In genomic region chr11:126303623-126304456, GRCh38 we compare ENCODE assay signal across 8 cellular contexts. TPM values are rescaled to one million over a fixed set of nuclear protein-coding genes. Genes with fewer than 3 reads are reported as not detected.
DNase-seq lines count a peak whose midpoint lies in the region; ATAC-seq and TF ChIP-seq lines count a peak whose summit lies in the region.

A gene with protein sequence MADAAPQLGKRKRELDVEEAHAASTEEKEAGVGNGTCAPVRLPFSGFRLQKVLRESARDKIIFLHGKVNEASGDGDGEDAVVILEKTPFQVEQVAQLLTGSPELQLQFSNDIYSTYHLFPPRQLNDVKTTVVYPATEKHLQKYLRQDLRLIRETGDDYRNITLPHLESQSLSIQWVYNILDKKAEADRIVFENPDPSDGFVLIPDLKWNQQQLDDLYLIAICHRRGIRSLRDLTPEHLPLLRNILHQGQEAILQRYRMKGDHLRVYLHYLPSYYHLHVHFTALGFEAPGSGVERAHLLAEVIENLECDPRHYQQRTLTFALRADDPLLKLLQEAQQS (plus strand): TSS chr11:126304060. CDS start chr11:126304081, 21 bp downstream.

- H3K9me3 ChIP-seq in mesenchymal stem cell (ENCODE audit: control insufficient read depth, low read length): no peaks in the 10 kb centered on the region

- peak within 1 kb of the TSS; percentile 82 to 97 for H3K4ac ChIP-seq in mesenchymal stem cell (ENCODE audit: low read depth in 1 of 2, low read length in 2 of 2)

- H3K14ac ChIP-seq in mesenchymal stem cell (ENCODE audit: low read length in 2 of 2): peak within 1 kb of the TSS in 1 of 2 experiments; percentile 45

- H3K9ac ChIP-seq in mesenchymal stem cell (ENCODE audit: low read length): peak within 1 kb of the TSS; percentile 94

- no peaks in the 10 kb centered on the region for H3K27me3 ChIP-seq in mesenchymal stem cell (ENCODE audit: control insufficient read depth in 1 of 2, insufficient read depth in 1 of 2, low read length in 2 of 2)

- peak; percentile 97 for ATAC-seq in effector memory CD8-positive, alpha-beta T cell (replicated peaks)

- H3K4me1 ChIP-seq in mesenchymal stem cell (ENCODE audit: control insufficient read depth, insufficient read depth, low read depth, low read length): peaks cover 4% of the 10 kb centered on the region

- peak within 1 kb of the TSS in 1 of 2 experiments; percentile 39 for H2BK12ac ChIP-seq in mesenchymal stem cell (ENCODE audit: low read length in 2 of 2)

- H3K23ac ChIP-seq in mesenchymal stem cell (ENCODE audit: low read length in 2 of 2): no peak within 1 kb of the TSS

- peak within 1 kb of the TSS; percentile 88 to 94 for H3K18ac ChIP-seq in mesenchymal stem cell (ENCODE audit: low read depth in 1 of 2, low read length in 2 of 2)

- peaks cover 3 to 4% of the 10 kb centered on the region in 2 experiments for H3K36me3 ChIP-seq in mesenchymal stem cell (ENCODE audit: control insufficient read depth in 1 of 2, insufficient read depth in 2 of 2, low read depth in 1 of 2, low read length in 2 of 2)

- H3K79me1 ChIP-seq in mesenchymal stem cell (replicated peaks; ENCODE audit: low read length, poor library complexity, severe bottlenecking): peaks cover 17% of the 10 kb centered on the region

- H2BK5ac ChIP-seq in mesenchymal stem cell (ENCODE audit: low read depth, low read length, poor library complexity, severe bottlenecking): peak within 1 kb of the TSS; percentile 48

- no peaks in the 10 kb centered on the region for H3K27me3 Mint-ChIP-seq in effector memory CD8-positive, alpha-beta T cell

- H3K36me3 Mint-ChIP-seq in effector memory CD8-positive, alpha-beta T cell (ENCODE audit: insufficient read depth): peaks cover 24% of the 10 kb centered on the region

- no peaks in the 10 kb centered on the region for H3K9me3 Mint-ChIP-seq in effector memory CD8-positive, alpha-beta T cell

- H3K4me3 ChIP-seq in mesenchymal stem cell (ENCODE audit: insufficient read depth in 1 of 2, low read depth in 1 of 2, low read length in 2 of 2): peak within 1 kb of the TSS; percentile 69 to 91

- H3K4me2 ChIP-seq in mesenchymal stem cell (ENCODE audit: low read length, poor library complexity, severe bottlenecking): peak within 1 kb of the TSS; percentile 78

- peak within 1 kb of the TSS; percentile 93 for H4K91ac ChIP-seq in mesenchymal stem cell (ENCODE audit: low read length)

- H2BK15ac ChIP-seq in mesenchymal stem cell (ENCODE audit: low read depth, poor library complexity, severe bottlenecking): peak within 1 kb of the TSS; percentile 90

- peak within 1 kb of the TSS; percentile 59 for H2AFZ ChIP-seq in mesenchymal stem cell (ENCODE audit: low read depth, low read length)

- H2AK5ac ChIP-seq in mesenchymal stem cell (ENCODE audit: low read length, severe bottlenecking): peak within 1 kb of the TSS; percentile 87

- peak within 1 kb of the TSS; percentile 94 to 97 for H3K27ac Mint-ChIP-seq in effector memory CD8-positive, alpha-beta T cell

- no peak for TF ChIP-seq CTCF in GM20000 (IDR thresholded peaks at IDR 0.05; ENCODE audit: extremely low read depth, missing control alignments)

- H3K27ac ChIP-seq in mesenchymal stem cell (ENCODE audit: low read length, poor library complexity, severe bottlenecking): peak within 1 kb of the TSS; percentile 65

- peak within 1 kb of the TSS; percentile 80 for H2BK120ac ChIP-seq in mesenchymal stem cell (ENCODE audit: low read depth, low read length)

- peaks cover 18 to 32% of the 10 kb centered on the region in 2 donors for H3K4me1 Mint-ChIP-seq in effector memory CD8-positive, alpha-beta T cell (ENCODE audit: low read depth in 2 of 2)

- 3% methylated on average over 56 of the region's 61 CpGs for WGBS in mesenchymal stem cell

- peak within 1 kb of the TSS; percentile 99 for H4K8ac ChIP-seq in mesenchymal stem cell (ENCODE audit: low read length)

- H3K4me3 Mint-ChIP-seq in effector memory CD8-positive, alpha-beta T cell: peak within 1 kb of the TSS; percentile 96 to 97

- DNase-seq in COLO829 (ENCODE audit: low spot score): peak; percentile 92
- peak; percentile 90 for DNase-seq in GM20000 (ENCODE audit: low spot score)
- peak; percentile 96 for DNase-seq in HT-29 (ENCODE audit: low spot score)
- DNase-seq in NOMO-1 treated with DMSO at 0.1 percent for 48 hours (lab: John Stamatoyannopoulos, UW; ENCODE audit: unreplicated experiment): peak; percentile 82
- DNase-seq in activated CD8-positive, alpha-beta memory T cell treated with anti-CD3 and anti-CD28 coated beads for 4 hours (ENCODE audit: low read depth in 2 of 2): peak; percentile 65 to 71
- DNase-seq in effector memory CD8-positive, alpha-beta T cell: peak; percentile 81 to 88 (median 86)
- DNase-seq in mesenchymal stem cell: peak; percentile 91
- DNase-seq in stimulated activated CD8-positive, alpha-beta memory T cell treated with anti-CD3 and anti-CD28 coated beads, Interleukin-12 subunit alpha, Interleukin-12 subunit beta, amount 100 ng/mL, for 4 hours (ENCODE audit: low read depth): peak; percentile 81

RNA-seq across cellular contexts. Expression of the gene that starts here (rescaled TPM):
- 51.0 and 63.2 TPM in 2 replicates for total RNA-seq in HT-29 (2014; rRNA removed; shearing (Covaris generic))
- polyA plus RNA-seq in mesenchymal stem cell (2013, experiment 1 of 2): 13.0 TPM
- 12.5 TPM for polyA plus RNA-seq in mesenchymal stem cell (2013, experiment 2 of 2)

Comparison
In these comparisons a context has a peak if more than half of its experiments do, and no peak if none do; other contexts are left out.
1. Peak in every context shown above with its lines: DNase-seq, ATAC-seq, H3K4me3 ChIP-seq and H3K27ac ChIP-seq.